Comparison of ENCODE assay signal across 8 cellular contexts in the genomic region with DNA sequence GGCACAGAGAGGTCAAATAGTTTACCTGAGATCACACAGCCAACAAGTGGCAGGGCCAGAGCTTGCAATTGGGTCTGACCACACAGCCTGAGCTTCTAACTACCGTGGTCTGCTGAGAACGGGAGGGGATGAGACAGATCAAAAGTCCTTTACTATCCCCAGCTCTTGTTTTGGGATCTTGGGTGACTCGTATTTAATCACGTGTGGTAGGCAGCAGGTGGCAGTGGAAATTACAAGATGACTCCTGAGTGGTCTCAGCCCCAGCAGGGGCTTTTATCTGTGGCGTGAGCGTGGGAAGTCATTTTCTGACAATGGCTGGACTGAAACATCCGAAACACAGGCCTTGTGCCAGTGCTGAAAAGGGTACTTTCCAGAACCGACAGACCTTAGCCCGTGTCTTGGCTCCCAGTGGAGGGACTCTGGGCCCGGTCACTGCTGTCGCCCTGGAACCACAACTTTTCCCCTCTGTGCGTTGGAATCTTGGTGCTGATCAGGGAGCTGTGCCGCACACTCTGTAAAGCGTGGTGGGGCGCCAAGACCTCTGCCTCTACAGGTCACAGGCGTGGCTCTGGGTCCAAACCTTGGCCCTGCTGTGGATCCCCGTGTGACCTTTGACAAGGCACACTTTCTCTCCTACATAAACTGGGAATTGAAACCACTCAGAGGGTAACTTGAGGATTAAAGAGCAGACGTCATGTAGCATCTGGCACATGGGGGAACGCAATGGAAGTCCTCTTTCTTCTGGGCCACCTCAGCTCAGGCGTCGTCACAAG. TPM values are rescaled to one million over a fixed set of nuclear protein-coding genes. Genes with fewer than 3 reads are reported as not detected.
A peak's percentile ranks its signal among the peaks of the same experiment; 100 is the strongest.
DNase-seq lines count a peak whose midpoint lies in the region; ATAC-seq, FAIRE-seq and TF ChIP-seq lines count a peak whose summit lies in the region.

No MANE protein-coding gene starts in this region.

- DNase-seq in adrenal gland (peak in 1 of 7 donors; percentile 44), H54 (ENCODE audit: insufficient read length, low spot score) (no peak), tibial artery (no peak)
- no peak for DNase-seq in activated CD4-positive, alpha-beta T cell treated with anti-CD3 and anti-CD28 coated beads for 1 hour
- DNase-seq in activated CD4-positive, CD25-positive, alpha-beta regulatory T cell treated with anti-CD3 and anti-CD28 coated beads, Interleukin-2, amount 50 U/mL, for 72 hours, result no peak

- H3K36me3 ChIP-seq in adrenal gland (replicated peaks in 1 of 2) (peaks cover 0 to 4% of the 10 kb centered on the region in 2 donors), tibial artery (peaks cover 0 to 43% (median 5%) of the 10 kb centered on the region in 3 donors)

- FAIRE-seq in H54 (lab: Jason Lieb, UNC), result no peak

- 80 to 89% (median 86%) methylated on average over 10 to 21 of the region's 21 CpGs for WGBS in adrenal gland, 4 donors

- H3K9me3 ChIP-seq in adrenal gland (replicated peaks in 1 of 3) (no peaks in the 10 kb centered on the region), tibial artery (no peaks in the 10 kb centered on the region)

- intact Hi-C loops in adrenal gland (cut with DNase I) (no loop called here), tibial artery (cut with DNase I; ENCODE audit: low total_unique reads) (no loop called here)

- TF ChIP-seq CTCF in adrenal gland (IDR thresholded peaks at IDR 0.05), result no peak
- no peak for TF ChIP-seq CTCF in tibial artery (IDR thresholded peaks at IDR 0.05)

- peak; percentile 60 for ATAC-seq in GM19035 (IDR thresholded peaks at IDR 0.05; ENCODE audit: unreplicated experiment)
- ATAC-seq in HG03045 (IDR thresholded peaks at IDR 0.05; ENCODE audit: unreplicated experiment), result peak; percentile 52

- no peak overlapping the region for H3K4me3 ChIP-seq in adrenal gland
- no peak overlapping the region for H3K4me3 ChIP-seq in skin epidermis
- H3K4me3 ChIP-seq in tibial artery, result no peak overlapping the region

- TF ChIP-seq POLR2A in adrenal gland (IDR thresholded peaks at IDR 0.05), result no peak
- no peak for TF ChIP-seq POLR2A in H54 (IDR thresholded peaks at IDR 0.05; ENCODE audit: low read depth, low read length)

- H3K4me1 ChIP-seq in adrenal gland (replicated peaks in 1 of 2) (no peaks in the 10 kb centered on the region), tibial artery (no peaks in the 10 kb centered on the region)

- H3K27ac ChIP-seq in adrenal gland, result peak overlapping the region in 4 of 5 donors; percentile 13 to 83 (median 58)
- peak overlapping the region in 18 of 21 experiments; percentile 21 to 82 (median 64) for H3K27ac ChIP-seq in skin epidermis
- H3K27ac ChIP-seq in tibial artery, result no peak overlapping the region

- no peaks in the 10 kb centered on the region for H3K27me3 ChIP-seq in adrenal gland
- no peaks in the 10 kb centered on the region for H3K27me3 ChIP-seq in tibial artery

RNA-seq across cellular contexts. Expression of a gene that starts 12.0 kb away (rescaled TPM):
- total RNA-seq in adrenal gland, result 10 to 100 TPM in 7 of 8 donors, 1 to 10 TPM in 1; 8.5 to 58.0 (median 31.9) TPM
- 10 to 100 TPM in 2 of 3 donors, 1 to 10 TPM in 1; 8.6 to 27.1 (median 13.9) TPM for polyA plus RNA-seq in adrenal gland

RNA-seq across cellular contexts. Expression of a gene that starts 30.0 kb away (rescaled TPM):
- 10 to 100 TPM; 16.8 to 43.9 (median 32.1) TPM for total RNA-seq in adrenal gland
- 10 to 100 TPM; 15.6 to 36.4 (median 20.2) TPM for polyA plus RNA-seq in adrenal gland

RNA-seq across cellular contexts. Expression of a gene that starts 50.4 kb away (rescaled TPM):
- not detected for total RNA-seq in adrenal gland
- under 1 TPM in 1 of 3 donors, not detected in 2; 0.26 TPM for polyA plus RNA-seq in adrenal gland

RNA-seq across cellular contexts. Expression of a gene that starts 53.8 kb away (rescaled TPM):
- total RNA-seq in adrenal gland, result 10 to 100 TPM; 20.7 to 63.5 (median 30.4) TPM
- 10 to 100 TPM; 16.9 to 45.0 (median 19.6) TPM for polyA plus RNA-seq in adrenal gland

Comparison
In these comparisons a context has a peak if more than half of its experiments do, and no peak if none do; other contexts are left out.
1. H3K27ac ChIP-seq: peak in adrenal gland (4 of 5) and skin epidermis (18 of 21); none in tibial artery (0 of 2).